Comparison of ENCODE assay signal across 14 cellular contexts in genomic region chr2:110772383-110772755, GRCh38. TPM values are rescaled to one million over a fixed set of nuclear protein-coding genes. Genes with fewer than 3 reads are reported as not detected.
DNase-seq lines count a peak whose midpoint lies in the region; ATAC-seq, FAIRE-seq and TF ChIP-seq lines count a peak whose summit lies in the region.
"Had no signal": no experiment of that assay in that cellular context is flagged by ENCODE, and none has a peak within 500 bp of the region (broad histone marks: within the 10 kb centered on the region; RNA-seq: fewer than 3 reads in every experiment).

No MANE protein-coding gene starts in this region.

- peak overlapping the region; percentile 11 for H3K4me2 ChIP-seq in H9 (ENCODE audit: insufficient read depth, insufficient read length, low read length)
- peak overlapping the region; percentile 67 to 68 for H3K4me2 ChIP-seq in H1 (ENCODE audit: insufficient read depth in 1 of 2, low read depth in 2 of 2, low read length in 2 of 2)
- H3K4me2 ChIP-seq in MM.1S (ENCODE audit: low read depth, low read length), result no peak overlapping the region
- H3K4me2 ChIP-seq: BLaER1 had no signal

- WGBS in H9 (ENCODE audit: extremely low coverage, insufficient read length, low lambda C conversion rate), result no CpG with 5 or more reads among the region's 6 CpGs
- WGBS in H1 (ENCODE audit: extremely low coverage in 1 of 2, insufficient coverage in 1 of 2, insufficient read length in 1 of 2, insufficient replicate concordance in 2 of 2, low coverage in 1 of 2, low lambda C conversion rate in 2 of 2, missing lambda C conversion rate in 1 of 2), 2 experiments, result 47% methylated on average over 6 of the region's 6 CpGs; no CpG with 5 or more reads in 1 of the 2 experiments
- WGBS in psoas muscle, 3 donors, result 55 to 73% (median 65%) methylated on average over 6 of the region's 6 CpGs

- H3K56ac ChIP-seq in H9 (ENCODE audit: insufficient read length, low read depth, low read length) (no peak overlapping the region), H1 (replicated peaks; ENCODE audit: insufficient read length, low read depth, low read length) (no peak overlapping the region)

- H3K9me2 ChIP-seq in MM.1S (replicated peaks; ENCODE audit: insufficient read depth, low read length), result no peaks in the 10 kb centered on the region

- no peak for TF ChIP-seq EP300 in H1 (IDR thresholded peaks at IDR 0.05; ENCODE audit: borderline replicate concordance in 1 of 2, low read depth in 2 of 2, low read length in 2 of 2)

- no peak overlapping the region for H2AK5ac ChIP-seq in H9 (ENCODE audit: insufficient read length, low read length)
- no peak overlapping the region; the same call in 1 of the 2 replicates for H2AK5ac ChIP-seq in H1 (ENCODE audit: low read depth, low read length)

- no peaks in the 10 kb centered on the region for H3K79me2 ChIP-seq in H9 (ENCODE audit: insufficient read depth, low read length)
- peaks cover 0 to 11% of the 10 kb centered on the region in 2 experiments; a peak in 2 of 4 replicates for H3K79me2 ChIP-seq in H1 (ENCODE audit: control insufficient read depth in 1 of 2, insufficient read depth in 2 of 2, low read length in 2 of 2)
- peaks cover 1% of the 10 kb centered on the region; the same call in 1 of the 2 replicates for H3K79me2 ChIP-seq in MM.1S (ENCODE audit: low read length)

- TF ChIP-seq CTCF in C4-2B (conservative IDR thresholded peaks at IDR 0.05) (no peak), H9 (conservative IDR thresholded peaks at IDR 0.05) (no peak), H1 (IDR thresholded peaks at IDR 0.05; ENCODE audit: control extremely low read depth in 1 of 3, insufficient read depth in 1 of 3, low read depth in 1 of 3, low read length in 3 of 3) (no peak), psoas muscle (IDR thresholded peaks at IDR 0.05) (no peak), MM.1S (IDR thresholded peaks at IDR 0.05; ENCODE audit: low read length) (no peak)

- H3K18ac ChIP-seq in H9 (ENCODE audit: insufficient read length, low read depth, low read length) (no peak overlapping the region), H1 (ENCODE audit: extremely low read depth, low read length) (0 out of 2 replicates have a peak overlapping the region, but pooled peaks have one; percentile 4)

- peak overlapping the region; percentile 22 to 96 (median 93); a peak in 6 of 7 replicates for H3K27ac Mint-ChIP-seq in H9
- H3K27ac Mint-ChIP-seq: CD4-positive, CD25-positive, alpha-beta regulatory T cell had no signal

- TF ChIP-seq POLR2A in H1 (IDR thresholded peaks at IDR 0.05; ENCODE audit: control extremely low read depth in 1 of 2, low read depth in 2 of 2, low read length in 2 of 2), result peak in 1 of 2 experiments; percentile 31; a peak in 1 of 3 replicates

- no peak for DNase-seq in H9
- no peak for DNase-seq in H1 (ENCODE audit: low read depth in 1 of 2, low spot score in 2 of 2)
- no peak for DNase-seq in psoas muscle
- no peak for DNase-seq in epidermal melanocyte (ENCODE audit: insufficient read length, low spot score)
- no peak for DNase-seq in MM.1S
- no peak for DNase-seq in HuH-7 (ENCODE audit: low spot score)
- DNase-seq: 8988T; AML-193; CD4-positive, CD25-positive, alpha-beta regulatory T cell; IMR-90 had no signal

- H2BK120ac ChIP-seq in H9 (ENCODE audit: low read depth, low read length, poor library complexity, severe bottlenecking), result no peak overlapping the region
- H2BK120ac ChIP-seq in H1 (replicated peaks; ENCODE audit: low read depth, low read length), result no peak overlapping the region

- H2BK5ac ChIP-seq in H9 (ENCODE audit: insufficient read length, low read length) (no peak overlapping the region), H1 (ENCODE audit: low read depth, low read length) (peak overlapping the region; percentile 36; the same call in 1 of the 2 replicates)

- H3K14ac ChIP-seq in H9 (ENCODE audit: insufficient read depth, low read length) (no peak overlapping the region), H1 (ENCODE audit: insufficient read length) (no peak overlapping the region)

- CTCF ChIA-PET in H1 (lab: Charles Lee; ENCODE audit: partially characterized antibody), result interaction anchor here (1.0 to 4.5 kb wide), 5 partner anchors 17 to 162 kb away, joined by 3 to 22 read pairs (median 4); no protein-coding TSS in a partner anchor

- H3K4ac ChIP-seq in H9 (ENCODE audit: low read depth, low read length), result no peak overlapping the region
- no peak overlapping the region for H3K4ac ChIP-seq in H1 (replicated peaks; ENCODE audit: insufficient read length, low read depth, low read length)

- H3F3A ChIP-seq in MM.1S (ENCODE audit: insufficient read depth, low read length), result no peaks in the 10 kb centered on the region

- H3K23ac ChIP-seq in H9 (ENCODE audit: insufficient read length, low read depth, low read length) (no peak overlapping the region), H1 (ENCODE audit: insufficient read length) (no peak overlapping the region)

- POLR2A ChIA-PET in H1 (lab: Charles Lee; ENCODE audit: partially characterized antibody), result interaction anchor here (0.8 to 1.7 kb wide), 3 partner anchors 9 to 83 kb away, joined by 3 to 5 read pairs (median 5); no protein-coding TSS in a partner anchor

- H3K4me3 Mint-ChIP-seq in H9, result peak overlapping the region; percentile 14 to 52; a peak in 4 of 5 replicates
- H3K4me3 Mint-ChIP-seq: CD4-positive, CD25-positive, alpha-beta regulatory T cell had no signal

- peak overlapping the region; percentile 12; the same call in 1 of the 2 replicates for H3K27ac ChIP-seq in C4-2B
- no peak overlapping the region for H3K27ac ChIP-seq in H9 (ENCODE audit: insufficient read length, low read depth, low read length)
- H3K27ac ChIP-seq in H1 (ENCODE audit: low read depth, low read length), result 0 out of 2 replicates have a peak overlapping the region, but pooled peaks have one; percentile 29
- H3K27ac ChIP-seq in psoas muscle, result peak overlapping the region; percentile 86
- no peak overlapping the region for H3K27ac ChIP-seq in MM.1S (ENCODE audit: low read length)
- H3K27ac ChIP-seq: BLaER1 had no signal

- H4K91ac ChIP-seq in H9 (ENCODE audit: insufficient read length, low read depth, low read length), result no peak overlapping the region
- H4K91ac ChIP-seq in H1 (replicated peaks; ENCODE audit: insufficient read length, low read length), result no peak overlapping the region

- H2BK15ac ChIP-seq in H9 (ENCODE audit: low read depth, low read length), result no peak overlapping the region
- no peak overlapping the region for H2BK15ac ChIP-seq in H1 (ENCODE audit: low read length)

- H3K79me1 ChIP-seq in H9 (ENCODE audit: insufficient read depth, low read depth, low read length, poor library complexity, severe bottlenecking) (peaks cover 3% of the 10 kb centered on the region), H1 (ENCODE audit: low read depth, low read length) (peaks cover 5% of the 10 kb centered on the region)

- TF ChIP-seq RAD21 in H1 (IDR thresholded peaks at IDR 0.05 in 1 of 2, conservative IDR thresholded peaks at IDR 0.05 in 1 of 2; ENCODE audit: low read depth in 2 of 2, low read length in 2 of 2), result no peak

- H3T11ph ChIP-seq in H9 (ENCODE audit: low read length), result no peak overlapping the region

- intact Hi-C loops in psoas muscle (cut with DNase I), result no loop called here

- H4K20me1 ChIP-seq in H9 (ENCODE audit: control insufficient read depth, insufficient read depth, insufficient read length) (no peaks in the 10 kb centered on the region), H1 (replicated peaks in 1 of 2; ENCODE audit: control insufficient read depth in 1 of 2, insufficient read depth in 2 of 2, low read length in 2 of 2) (peaks cover 1 to 4% of the 10 kb centered on the region in 2 experiments), MM.1S (ENCODE audit: insufficient read depth, low read length) (no peaks in the 10 kb centered on the region)
- H4K20me1 ChIP-seq: BLaER1 had no signal

- FAIRE-seq in H1 (lab: Jason Lieb, UNC), result no peak
- FAIRE-seq: HTR-8/SVneo had no signal

- H2BK20ac ChIP-seq in H9 (ENCODE audit: low read depth, low read length, poor library complexity, severe bottlenecking) (no peak overlapping the region), H1 (ENCODE audit: low read length) (0 out of 2 replicates have a peak overlapping the region, but pooled peaks have one; percentile 50)

- H3K9ac ChIP-seq in H9 (ENCODE audit: extremely low read depth, insufficient read length, low read length) (no peak overlapping the region), H1 (replicated peaks in 1 of 4; ENCODE audit: extremely low read depth in 1 of 4, low read depth in 3 of 4, low read length in 3 of 4) (no peak overlapping the region), MM.1S (ENCODE audit: low read length) (no peak overlapping the region)
- H3K9ac ChIP-seq: BLaER1 had no signal

- no peak overlapping the region for H4K5ac ChIP-seq in H9 (ENCODE audit: insufficient read length, low read depth, low read length)
- H4K5ac ChIP-seq in H1 (ENCODE audit: insufficient read length, low read depth, low read length), result no peak overlapping the region

- peaks cover 22% of the 10 kb centered on the region; the same call in 1 of the 2 replicates for H3K4me1 ChIP-seq in H9 (ENCODE audit: insufficient read depth, low read length)
- peaks cover 18 to 37% (median 28%) of the 10 kb centered on the region in 4 experiments for H3K4me1 ChIP-seq in H1 (replicated peaks in 1 of 4; ENCODE audit: control insufficient read depth in 3 of 4, insufficient read depth in 4 of 4, low read length in 3 of 4)
- H3K4me1 ChIP-seq in psoas muscle, result peaks cover 27% of the 10 kb centered on the region
- H3K4me1 ChIP-seq in MM.1S (ENCODE audit: low read length), result peaks cover 13% of the 10 kb centered on the region
- H3K4me1 ChIP-seq: BLaER1 had no signal

- no peaks in the 10 kb centered on the region for H3K27me3 ChIP-seq in H9 (ENCODE audit: insufficient read depth, low read length)
- H3K27me3 ChIP-seq in H1 (replicated peaks in 1 of 4; ENCODE audit: control insufficient read depth in 3 of 4, extremely low read depth in 1 of 4, insufficient read depth in 3 of 4, low read length in 3 of 4), result no peaks in the 10 kb centered on the region
- no peaks in the 10 kb centered on the region for H3K27me3 ChIP-seq in psoas muscle (ENCODE audit: insufficient read depth in 3 of 3, low read length in 2 of 3)
- H3K27me3 ChIP-seq in MM.1S (replicated peaks; ENCODE audit: insufficient read depth, low read length), result no peaks in the 10 kb centered on the region
- H3K27me3 ChIP-seq: BLaER1 had no signal

- no peaks in the 10 kb centered on the region for H3K9me3 ChIP-seq in H9 (ENCODE audit: control insufficient read depth, low read depth, low read length)
- H3K9me3 ChIP-seq in H1 (ENCODE audit: insufficient read depth in 2 of 2, low read depth in 1 of 2, low read length in 1 of 2), result no peaks in the 10 kb centered on the region
- H3K9me3 ChIP-seq in psoas muscle, result no peaks in the 10 kb centered on the region
- no peaks in the 10 kb centered on the region for H3K9me3 ChIP-seq in MM.1S (replicated peaks; ENCODE audit: insufficient read depth, low read length)
- H3K9me3 ChIP-seq: BLaER1, HAP-1 had no signal

- no peaks in the 10 kb centered on the region for H3K23me2 ChIP-seq in H9 (ENCODE audit: insufficient read length, low read depth, low read length, poor library complexity, severe bottlenecking)
- peaks cover 5% of the 10 kb centered on the region for H3K23me2 ChIP-seq in H1 (ENCODE audit: low read depth, low read length)

- H3K4me1 Mint-ChIP-seq in H9, result peaks cover 69 to 72% of the 10 kb centered on the region in 2 experiments
- H3K4me1 Mint-ChIP-seq: CD4-positive, CD25-positive, alpha-beta regulatory T cell had no signal

- H3K36me3 Mint-ChIP-seq in H9 (ENCODE audit: insufficient read depth in 1 of 3, low read depth in 3 of 3), result peaks cover 3 to 16% (median 13%) of the 10 kb centered on the region in 3 experiments
- H3K36me3 Mint-ChIP-seq: CD4-positive, CD25-positive, alpha-beta regulatory T cell had no signal

- H2BK12ac ChIP-seq in H9 (ENCODE audit: insufficient read length, low read depth, low read length), result no peak overlapping the region
- H2BK12ac ChIP-seq in H1 (ENCODE audit: low read depth, low read length), result peak overlapping the region; percentile 40; the same call in 1 of the 2 replicates

- H3K4me3 ChIP-seq in H1 (ENCODE audit: extremely low read depth in 1 of 4, insufficient read depth in 2 of 4, low read depth in 3 of 4, low read length in 4 of 4) (peak overlapping the region in 3 of 4 experiments; percentile 22 to 36 (median 29); a peak in 5 of 8 replicates), psoas muscle (no peak overlapping the region), MM.1S (ENCODE audit: low read length) (no peak overlapping the region)
- H3K4me3 ChIP-seq: BLaER1, HAP-1 had no signal

- no peak for ATAC-seq in psoas muscle

- H3K36me3 ChIP-seq in H1 (ENCODE audit: control insufficient read depth in 2 of 4, insufficient read depth in 4 of 4, low read length in 3 of 4) (no peaks in the 10 kb centered on the region; a peak in 1 of 8 replicates), psoas muscle (ENCODE audit: insufficient read depth in 1 of 2, low read depth in 1 of 2) (no peaks in the 10 kb centered on the region), MM.1S (replicated peaks; ENCODE audit: insufficient read depth, low read length) (no peaks in the 10 kb centered on the region)
- H3K36me3 ChIP-seq: BLaER1, HAP-1 had no signal

- H3K27me3 Mint-ChIP-seq in H9 (ENCODE audit: low read depth), result no peaks in the 10 kb centered on the region

- H4K8ac ChIP-seq in H9 (replicated peaks; ENCODE audit: insufficient read length, low read depth, low read length) (no peak overlapping the region), H1 (ENCODE audit: extremely low read depth, insufficient read depth, low read length) (no peak overlapping the region)

- no peaks in the 10 kb centered on the region for H3K9me3 Mint-ChIP-seq in H9

- H2AFZ ChIP-seq in H9 (ENCODE audit: low read length) (no peak overlapping the region), H1 (ENCODE audit: low read length) (no peak overlapping the region), MM.1S (ENCODE audit: low read length) (no peak overlapping the region)

RNA-seq across cellular contexts. Expression of gene ACOXL, which starts 40.0 kb away (rescaled TPM):
- total RNA-seq in H9 (2021) (33.3 and 37.6 TPM in 2 replicates), psoas muscle (not detected)
- total RNA-seq in H1 (2021; fragmentation: NEBNext Ultra II Directional; extraction: Animal tissue kit (Norgen Biotek cat#: 25700)), result 20.6 and 20.8 TPM in 2 replicates
- polyA plus RNA-seq in H1 (2011; rRNA removed) (11.4 and 13.6 TPM in 2 replicates), psoas muscle (under 1 TPM in 1 of 3 donors, not detected in 2; 0.01 TPM)
- polyA plus RNA-seq in H1 (2011; cell fraction: cytosol; rRNA removed), result 18.2 TPM
- polyA plus RNA-seq in H1 (2011; cell fraction: nucleus; rRNA removed), result 17.3 TPM
- 16.1 to 22.6 TPM (median 18.9 TPM) in 4 replicates for polyA plus RNA-seq in H1 (2012, experiment 1 of 2)
- polyA plus RNA-seq in H1 (2012, experiment 2 of 2), result 8.3 TPM
- polyA plus RNA-seq in H1 (2013, experiment 1 of 2), result 4.6 TPM
- polyA plus RNA-seq in H1 (2013, experiment 2 of 2), result 4.5 TPM
- polyA minus RNA-seq in H1 (2011; rRNA and poly(A)+ RNA removed), result 20.9 and 23.8 TPM in 2 replicates
- polyA minus RNA-seq in H1 (2011; cell fraction: cytosol; rRNA and poly(A)+ RNA removed), result 9.3 TPM
- 54.1 TPM for polyA minus RNA-seq in H1 (2011; cell fraction: nucleus; rRNA and poly(A)+ RNA removed)
- total RNA-seq: CD4-positive, CD25-positive, alpha-beta regulatory T cell; IMR-90 had no signal
- polyA plus RNA-seq: IMR-90 had no signal

Comparison
In these comparisons a context has a peak if more than half of its experiments do, and no peak if none do; other contexts are left out.
1. H3K27ac ChIP-seq: peak in C4-2B (single experiment), H1 (single experiment) and psoas muscle (single experiment); none in H9 (single experiment) and MM.1S (single experiment).
2. H3K4me3 ChIP-seq: peak in H1 (3 of 4); none in psoas muscle (single experiment) and MM.1S (single experiment).
3. RNA of gene ACOXL, which starts 40.0 kb away (total RNA-seq): 33.3 to 37.6 TPM in H9 and 20.6 to 20.8 TPM in H1; not detected in psoas muscle; every median in the first group is over 10 times any median in the second.